In genomic region chr6:33774774-33775173, GRCh38 we compare ENCODE assay signal across 21 cellular contexts. TPM values are rescaled to one million over a fixed set of nuclear protein-coding genes. Genes with fewer than 3 reads are reported as not detected.
DNase-seq lines count a peak whose midpoint lies in the region; ATAC-seq and TF ChIP-seq lines count a peak whose summit lies in the region.
"Had no signal": no experiment of that assay in that cellular context is flagged by ENCODE, and none has a peak within 500 bp of the region (broad histone marks: within the 10 kb centered on the region; RNA-seq: fewer than 3 reads in every experiment).

No MANE protein-coding gene starts in this region.

- H3K4me1 Mint-ChIP-seq in activated T-cell treated with anti-CD3 and anti-CD28 coated beads, Interleukin-2, amount 50 U/mL, for 24 hours (ENCODE audit: low read depth), result peaks cover 8% of the 10 kb centered on the region
- H3K4me1 Mint-ChIP-seq in T-helper 17 cell (peaks cover 7% of the 10 kb centered on the region), endothelial cell (ENCODE audit: unreplicated experiment) (peaks cover 36% of the 10 kb centered on the region)

- H3K36me3 ChIP-seq in prostate gland (peaks cover 33 to 57% of the 10 kb centered on the region in 2 donors), H7 (replicated peaks; ENCODE audit: control insufficient read depth, insufficient read depth, low read length) (peaks cover 47% of the 10 kb centered on the region)

- no peak overlapping the region for H3K4me3 Mint-ChIP-seq in activated T-cell treated with anti-CD3 and anti-CD28 coated beads, Interleukin-2, amount 50 U/mL, for 24 hours
- H3K4me3 Mint-ChIP-seq in T-helper 17 cell (no peak overlapping the region), endothelial cell (ENCODE audit: unreplicated experiment) (peak overlapping the region; percentile 34)
- H3K4me3 Mint-ChIP-seq: B cell; CD4-positive, CD25-positive, alpha-beta regulatory T cell; CD8-positive, alpha-beta T cell; H9; HFFc6 had no signal

- H3K27ac Mint-ChIP-seq in activated T-cell treated with anti-CD3 and anti-CD28 coated beads, Interleukin-2, amount 50 U/mL, for 24 hours, result peak overlapping the region; percentile 26
- peak overlapping the region; percentile 74 for H3K27ac Mint-ChIP-seq in T-helper 17 cell
- H3K27ac Mint-ChIP-seq in endothelial cell (ENCODE audit: unreplicated experiment), result no peak overlapping the region
- H3K27ac Mint-ChIP-seq: B cell; CD8-positive, alpha-beta T cell; HFFc6 had no signal

- no peak for ATAC-seq in T-helper 17 cell
- ATAC-seq: CD8-positive, alpha-beta T cell; HCT116 had no signal

- intact Hi-C loops in prostate gland (cut with DNase I), result no loop called here

- no peak for TF ChIP-seq CTCF in endothelial cell (IDR thresholded peaks at IDR 0.05; ENCODE audit: unreplicated experiment)
- no peak for TF ChIP-seq CTCF in prostate gland (IDR thresholded peaks at IDR 0.05)

- H3K9me3 ChIP-seq in T-helper 17 cell (ENCODE audit: control insufficient read depth, low read length, poor library complexity, severe bottlenecking) (no peaks in the 10 kb centered on the region), prostate gland (no peaks in the 10 kb centered on the region)
- H3K9me3 ChIP-seq: BLaER1, Caco-2 had no signal

- no peak for DNase-seq in activated T-cell treated with anti-CD3 and anti-CD28 coated beads, Interleukin-2, amount 50 U/mL, for 24 hours
- no peak for DNase-seq in activated T-cell treated with anti-CD3 and anti-CD28 coated beads for 4 hours
- no peak for DNase-seq in T-helper 17 cell
- no peak for DNase-seq in endothelial cell (ENCODE audit: low spot score)
- no peak for DNase-seq in prostate gland (ENCODE audit: low spot score)
- DNase-seq in H7, result no peak
- no peak for DNase-seq in NCI-H1436 (lab: John Stamatoyannopoulos, UW)
- DNase-seq: Caco-2; CD4-positive, CD25-positive, alpha-beta regulatory T cell; CD8-positive, alpha-beta T cell; DMS153; DND-41; GM23248; H9; HFFc6 had no signal

- peaks cover 30% of the 10 kb centered on the region for H3K4me1 ChIP-seq in prostate gland (replicated peaks)
- H3K4me1 ChIP-seq: Caco-2 had no signal

- no peaks in the 10 kb centered on the region for H3K27me3 Mint-ChIP-seq in activated T-cell treated with anti-CD3 and anti-CD28 coated beads, Interleukin-2, amount 50 U/mL, for 24 hours
- no peaks in the 10 kb centered on the region for H3K27me3 Mint-ChIP-seq in T-helper 17 cell
- H3K27me3 Mint-ChIP-seq in endothelial cell (ENCODE audit: unreplicated experiment), result peaks cover 4% of the 10 kb centered on the region
- H3K27me3 Mint-ChIP-seq: B cell; CD4-positive, CD25-positive, alpha-beta regulatory T cell had no signal

- H3K27me3 ChIP-seq in prostate gland (replicated peaks; ENCODE audit: insufficient read depth) (no peaks in the 10 kb centered on the region), H7 (ENCODE audit: control insufficient read depth, insufficient read depth, low read length) (no peaks in the 10 kb centered on the region)
- H3K27me3 ChIP-seq: BLaER1 had no signal

- H3K9me3 Mint-ChIP-seq in activated T-cell treated with anti-CD3 and anti-CD28 coated beads, Interleukin-2, amount 50 U/mL, for 24 hours, result no peaks in the 10 kb centered on the region
- H3K9me3 Mint-ChIP-seq in endothelial cell (ENCODE audit: unreplicated experiment), result no peaks in the 10 kb centered on the region
- H3K9me3 Mint-ChIP-seq: CD4-positive, CD25-positive, alpha-beta regulatory T cell; CD8-positive, alpha-beta T cell; H9; HFFc6 had no signal

- no peak overlapping the region for H3K4me3 ChIP-seq in prostate gland
- no peak overlapping the region for H3K4me3 ChIP-seq in H7 (ENCODE audit: insufficient read depth, low read depth, low read length)
- H3K4me3 ChIP-seq: BLaER1, GM23248 had no signal

- 97% methylated on average over 3 of the region's 3 CpGs for WGBS in prostate gland

- no peak for TF ChIP-seq POLR2A in prostate gland (IDR thresholded peaks at IDR 0.05)

- H3K27ac ChIP-seq in prostate gland, result no peak overlapping the region
- H3K27ac ChIP-seq: 22Rv1, BLaER1, C4-2B, GM23248 had no signal

- H3K36me3 Mint-ChIP-seq in activated T-cell treated with anti-CD3 and anti-CD28 coated beads, Interleukin-2, amount 50 U/mL, for 24 hours (ENCODE audit: low read depth), result peaks cover 78% of the 10 kb centered on the region
- H3K36me3 Mint-ChIP-seq in T-helper 17 cell (ENCODE audit: low read depth) (peaks cover 2% of the 10 kb centered on the region), endothelial cell (ENCODE audit: low read depth, unreplicated experiment) (peaks cover 54% of the 10 kb centered on the region)

RNA-seq across cellular contexts. Expression of gene LEMD2, which starts 14.2 kb away (rescaled TPM):
- total RNA-seq in T-helper 17 cell (100 to 1,000 TPM; 101 to 120 TPM), endothelial cell (ENCODE audit: unreplicated experiment) (105 TPM), prostate gland (10 to 100 TPM; 64.2 to 80.2 TPM)
- 74.6 and 79.6 TPM in 2 replicates for total RNA-seq in H7 (2014; rRNA removed; shearing (Covaris generic))

RNA-seq across cellular contexts. Expression of gene IP6K3, which starts 28.1 kb away (rescaled TPM):
- not detected for total RNA-seq in T-helper 17 cell
- not detected for total RNA-seq in endothelial cell (ENCODE audit: unreplicated experiment)
- 1 to 10 TPM; 2.5 to 3.1 TPM for total RNA-seq in prostate gland
- 0.07 TPM in 1 of 2 replicates, not detected in the other for total RNA-seq in H7 (2014; rRNA removed; shearing (Covaris generic))
- total RNA-seq: B cell; CD4-positive, CD25-positive, alpha-beta regulatory T cell; CD8-positive, alpha-beta T cell; GM23248 had no signal

RNA-seq across cellular contexts. Expression of gene MLN, which starts 29.0 kb away (rescaled TPM):
- total RNA-seq in T-helper 17 cell (not detected), endothelial cell (ENCODE audit: unreplicated experiment) (not detected), prostate gland (not detected)
- not detected in 2 replicates for total RNA-seq in H7 (2014; rRNA removed; shearing (Covaris generic))
- total RNA-seq: B cell; Caco-2; CD4-positive, CD25-positive, alpha-beta regulatory T cell; CD8-positive, alpha-beta T cell; GM23248; H1; H9; HFFc6 had no signal
